In the genomic region with DNA sequence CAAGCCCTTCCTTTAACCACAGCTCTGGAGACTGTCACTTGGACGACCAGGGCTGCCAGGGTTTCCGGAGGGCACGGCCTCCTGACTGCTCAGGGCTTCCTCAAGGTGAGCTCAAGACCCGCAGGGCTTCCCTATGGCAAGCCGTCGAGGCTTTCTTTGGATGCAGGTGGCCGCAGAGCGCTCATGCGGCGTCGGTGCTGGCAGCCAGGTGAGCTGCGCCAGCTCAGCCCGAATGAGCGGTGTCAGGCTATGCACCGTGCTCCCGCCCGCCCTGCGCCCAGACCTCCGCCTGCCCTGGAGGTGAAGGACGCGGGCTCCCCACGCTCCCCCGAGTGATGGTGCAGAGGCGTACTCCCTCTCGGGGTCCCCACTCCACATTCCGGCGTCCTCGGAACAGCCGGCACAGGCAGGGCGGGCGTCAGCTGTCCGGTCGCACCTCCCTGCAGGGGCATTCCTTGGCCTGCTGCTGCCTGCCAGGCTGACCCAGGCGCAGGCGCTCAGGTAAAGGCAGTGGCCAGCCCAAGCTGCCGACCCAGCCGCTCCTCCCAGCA, we compare ENCODE assay signal across 9 cellular contexts. TPM values are rescaled to one million over a fixed set of nuclear protein-coding genes. Genes with fewer than 3 reads are reported as not detected.
DNase-seq lines count a peak whose midpoint lies in the region; ATAC-seq and TF ChIP-seq lines count a peak whose summit lies in the region.
"Had no signal": no experiment of that assay in that cellular context is flagged by ENCODE, and none has a peak within 500 bp of the region (broad histone marks: within the 10 kb centered on the region; RNA-seq: fewer than 3 reads in every experiment).

No MANE protein-coding gene starts in this region.

- H3K4me3 ChIP-seq in H7 (ENCODE audit: insufficient read depth, low read depth, low read length) (peak overlapping the region; percentile 39), breast epithelium (peak overlapping the region; percentile 40 to 67 (median 52))

- H3K36me3 ChIP-seq in H7 (replicated peaks; ENCODE audit: control insufficient read depth, insufficient read depth, low read length) (no peaks in the 10 kb centered on the region), breast epithelium (no peaks in the 10 kb centered on the region)

- peak overlapping the region; percentile 79 to 81 for H3K27ac ChIP-seq in breast epithelium

- ATAC-seq in sciatic nerve (peak; percentile 60), HG03025 (IDR thresholded peaks at IDR 0.05; ENCODE audit: low FRiP score, unreplicated experiment) (no peak)

- DNase-seq in H7, result peak; percentile 85
- DNase-seq in breast epithelium (ENCODE audit: low spot score in 2 of 2), result peak in 1 of 2 donors; percentile 49
- peak; percentile 42 for DNase-seq in iPS-NIHi11 (ENCODE audit: low spot score)
- DNase-seq in sciatic nerve (ENCODE audit: low spot score), result no peak
- DNase-seq in activated CD4-positive, alpha-beta T cell treated with anti-CD3 and anti-CD28 coated beads for 4 hours, result no peak
- DNase-seq in SKM-1 (lab: John Stamatoyannopoulos, UW; ENCODE audit: unreplicated experiment), result no peak
- DNase-seq in effector CD4-positive, alpha-beta T cell, result no peak
- DNase-seq: NCI-H774 had no signal

- peaks cover 0 to 5% of the 10 kb centered on the region in 2 donors for H3K4me1 ChIP-seq in breast epithelium

- H3K27me3 ChIP-seq in H7 (ENCODE audit: control insufficient read depth, insufficient read depth, low read length), result peaks cover 13% of the 10 kb centered on the region
- H3K27me3 ChIP-seq in breast epithelium, result no peaks in the 10 kb centered on the region

- no peak for TF ChIP-seq POLR2A in breast epithelium (IDR thresholded peaks at IDR 0.05)

- no peaks in the 10 kb centered on the region for H3K9me3 ChIP-seq in breast epithelium

- intact Hi-C loops in breast epithelium (cut with DNase I; ENCODE audit: low total_unique reads) (no loop called here), sciatic nerve (cut with DNase I) (no loop called here)

- no peak for TF ChIP-seq CTCF in breast epithelium (IDR thresholded peaks at IDR 0.05)

RNA-seq across cellular contexts. Expression of a gene that starts 20.8 kb away (rescaled TPM):
- total RNA-seq in H7 (2014; rRNA removed; shearing (Covaris generic)), result 520 and 657 TPM in 2 replicates
- total RNA-seq in breast epithelium, result 100 to 1,000 TPM; 197 to 316 (median 302) TPM
- total RNA-seq in sciatic nerve, result 141 TPM

RNA-seq across cellular contexts. Expression of a gene that starts 33.0 kb away (rescaled TPM):
- 0.15 TPM in 1 of 2 replicates, not detected in the other for total RNA-seq in H7 (2014; rRNA removed; shearing (Covaris generic))
- total RNA-seq in breast epithelium, result 100 to 1,000 TPM in 1 of 3 donors, 10 to 100 TPM in 2; 32.4 to 461 (median 68.6) TPM
- 5.0 TPM for total RNA-seq in sciatic nerve

Comparison
In these comparisons a context has a peak if more than half of its experiments do, and no peak if none do; other contexts are left out.
1. DNase-seq: peak in H7 (single experiment) and iPS-NIHi11 (single experiment); none in sciatic nerve (single experiment), activated CD4-positive, alpha-beta T cell treated with anti-CD3 and anti-CD28 coated beads for 4 hours (0 of 2), SKM-1 (single experiment) and effector CD4-positive, alpha-beta T cell (single experiment).